ENCODE assay signal across 8 cellular contexts in genomic region chr1:1020000-1020404, GRCh38. TPM values are rescaled to one million over a fixed set of nuclear protein-coding genes. Genes with fewer than 3 reads are reported as not detected.
DNase-seq lines count a peak whose midpoint lies in the region; ATAC-seq and TF ChIP-seq lines count a peak whose summit lies in the region.

Gene AGRN, plus strand, starts transcription at chr1:1020120. Its CDS starts 53 bp downstream, at chr1:1020173.

- peak within 1 kb of the TSS; percentile 84 for H3K27ac ChIP-seq in lower lobe of right lung
- peak within 1 kb of the TSS; percentile 75 to 96 (median 87) for H3K27ac ChIP-seq in thyroid gland

- H3K4me3 ChIP-seq in NB4 (ENCODE audit: low read depth, low read length), result peak within 1 kb of the TSS; percentile 44
- H3K4me3 ChIP-seq in choroid plexus epithelial cell (ENCODE audit: low read depth, low read length), result peak within 1 kb of the TSS; percentile 62
- H3K4me3 ChIP-seq in lower lobe of right lung, result peak within 1 kb of the TSS; percentile 77
- peak within 1 kb of the TSS; percentile 47 to 92 (median 49) for H3K4me3 ChIP-seq in thyroid gland (replicated peaks in 1 of 3)

- DNase-seq in GM13977 (ENCODE audit: low spot score) (peak; percentile 85), H4 (ENCODE audit: low spot score) (no peak), NB4 (ENCODE audit: low read depth) (peak; percentile 53), choroid plexus epithelial cell (ENCODE audit: low read depth) (no peak), lower lobe of right lung (no peak), thyroid gland (peak; percentile 56), SKM-1 treated with dmso at 0.1 percent for 144 hours (lab: John Stamatoyannopoulos, UW; ENCODE audit: unreplicated experiment) (no peak), NCI-H2107 (lab: John Stamatoyannopoulos, UW) (no peak)

- H3K27me3 ChIP-seq in lower lobe of right lung (ENCODE audit: low read depth) (no peaks in the 10 kb centered on the region), thyroid gland (no peaks in the 10 kb centered on the region)

- ATAC-seq in lower lobe of right lung, result peak; percentile 13 to 51

- WGBS in thyroid gland, 2 donors, result 0 to 7% methylated on average over 3 to 10 of the region's 58 CpGs

- H3K4me1 ChIP-seq in lower lobe of right lung (peaks cover 39% of the 10 kb centered on the region), thyroid gland (peaks cover 21 to 31% of the 10 kb centered on the region in 2 donors)

- in situ Hi-C loops in GM13977 (cut with MboI; ENCODE audit: low pct_unique_long_range_greater_than_20kb, low sequenced_read_pairs, unreplicated experiment), result no loop called here

- no peak for TF ChIP-seq CTCF in GM13977 (IDR thresholded peaks at IDR 0.05; ENCODE audit: extremely low read depth, insufficient read depth, missing control alignments)
- no peak for TF ChIP-seq CTCF in NB4 (IDR thresholded peaks at IDR 0.05; ENCODE audit: low read depth, low read length)
- TF ChIP-seq CTCF in choroid plexus epithelial cell (conservative IDR thresholded peaks at IDR 0.05; ENCODE audit: low read depth, low read length), result no peak
- TF ChIP-seq CTCF in lower lobe of right lung (IDR thresholded peaks at IDR 0.05), result no peak
- no peak for TF ChIP-seq CTCF in thyroid gland (IDR thresholded peaks at IDR 0.05)

- TF ChIP-seq POLR2A in NB4 (IDR thresholded peaks at IDR 0.05; ENCODE audit: extremely low read depth, insufficient read length) (no peak), thyroid gland (IDR thresholded peaks at IDR 0.05) (peak in 1 of 2 donors; percentile 50)

- intact Hi-C loops in lower lobe of right lung (cut with DNase I), result no loop called here
- intact Hi-C loops in thyroid gland (cut with DNase I), result no loop called here

- H3K9me3 ChIP-seq in lower lobe of right lung, result no peaks in the 10 kb centered on the region
- H3K9me3 ChIP-seq in thyroid gland, result no peaks in the 10 kb centered on the region

- no peaks in the 10 kb centered on the region for H3K36me3 ChIP-seq in lower lobe of right lung
- no peaks in the 10 kb centered on the region for H3K36me3 ChIP-seq in thyroid gland

RNA-seq across cellular contexts. Expression of gene AGRN, which starts in this region (rescaled TPM):
- total RNA-seq in H4 (2014; rRNA removed; shearing (Covaris generic)), result 37.0 and 52.1 TPM in 2 replicates
- total RNA-seq in lower lobe of right lung, result 114 TPM
- total RNA-seq in thyroid gland, result 100 to 1,000 TPM in 3 of 4 donors, 10 to 100 TPM in 1; 68.3 to 147 (median 129) TPM

Comparison
In these comparisons a context has a peak if more than half of its experiments do, and no peak if none do; other contexts are left out.
1. DNase-seq: peak in GM13977 (single experiment), NB4 (single experiment) and thyroid gland (2 of 2); none in H4 (single experiment), choroid plexus epithelial cell (single experiment), lower lobe of right lung (single experiment), SKM-1 treated with dmso at 0.1 percent for 144 hours (single experiment) and NCI-H2107 (single experiment).
2. Peak in every context shown above with its lines, with median percentiles within 50 percentile points of each other: H3K4me3 ChIP-seq.